In genomic region chr17:42676424-42677011, GRCh38 we compare ENCODE assay signal across 8 cellular contexts. TPM values are rescaled to one million over a fixed set of nuclear protein-coding genes. Genes with fewer than 3 reads are reported as not detected.
DNase-seq lines count a peak whose midpoint lies in the region; ATAC-seq and TF ChIP-seq lines count a peak whose summit lies in the region.

PLEKHH3 (minus strand) TSS chr17:42676994; CDS start chr17:42676563, 431 bp downstream.

- peak; percentile 3; the same call in 1 of the 2 replicates for ATAC-seq in Panc1

- peak within 1 kb of the TSS; percentile 88 for H3K4me3 Mint-ChIP-seq in activated naive CD4-positive, alpha-beta T cell treated with anti-CD3 and anti-CD28 coated beads for 36 hours

- DNase-seq in activated naive CD4-positive, alpha-beta T cell treated with anti-CD3 and anti-CD28 coated beads for 36 hours = peak; percentile 27
- no peak for DNase-seq in activated naive CD4-positive, alpha-beta T cell treated with anti-CD3 and anti-CD28 coated beads, Interleukin-2, amount 50 U/mL, for 16 hours
- DNase-seq in Panc1 (ENCODE audit: low read depth, low spot score) = no peak
- DNase-seq in mucosa of gallbladder (ENCODE audit: low spot score) = no peak
- DNase-seq in vagina (ENCODE audit: extremely low spot score in 2 of 2) = no peak
- no peak for DNase-seq in stimulated activated CD4-positive, alpha-beta T cell treated with anti-CD3 and anti-CD28 coated beads, Interleukin-2, amount 100 ng/mL, for 48 hours
- no peak for DNase-seq in activated CD4-positive, alpha-beta T cell treated with anti-CD3 and anti-CD28 coated beads for 48 hours

- H3K27me3 ChIP-seq in Panc1 (ENCODE audit: control insufficient read depth, insufficient read depth, low read length) = no peaks in the 10 kb centered on the region
- H3K27me3 ChIP-seq in duodenal mucosa (ENCODE audit: control insufficient read depth in 1 of 2, insufficient read depth in 2 of 2, low read length in 2 of 2) = peaks cover 3 to 4% of the 10 kb centered on the region in 2 donors
- H3K27me3 ChIP-seq in vagina = no peaks in the 10 kb centered on the region

- H3K27ac Mint-ChIP-seq in activated naive CD4-positive, alpha-beta T cell treated with anti-CD3 and anti-CD28 coated beads for 36 hours = peak within 1 kb of the TSS; percentile 41

- H3K9me3 ChIP-seq in Panc1 (ENCODE audit: control insufficient read depth, insufficient read depth, low read depth, low read length) = no peaks in the 10 kb centered on the region
- no peaks in the 10 kb centered on the region for H3K9me3 ChIP-seq in duodenal mucosa (ENCODE audit: control insufficient read depth in 1 of 2, low read length in 2 of 2)
- H3K9me3 ChIP-seq in vagina = no peaks in the 10 kb centered on the region

- TF ChIP-seq CTCF in Panc1 (IDR thresholded peaks at IDR 0.05) (no peak), vagina (IDR thresholded peaks at IDR 0.05) (no peak)

- in situ Hi-C loops in Panc1 (cut with HindIII; ENCODE audit: low pct_unique_long_range_greater_than_20kb, low sequenced_read_pairs) = no loop called here

- H3K27ac ChIP-seq in Panc1 (ENCODE audit: low read length) = peak within 1 kb of the TSS; percentile 86
- H3K27ac ChIP-seq in duodenal mucosa (ENCODE audit: low read depth, low read length) = peak within 1 kb of the TSS; percentile 94
- peak within 1 kb of the TSS; percentile 98 for H3K27ac ChIP-seq in vagina

- peaks cover 46% of the 10 kb centered on the region for H3K27me3 Mint-ChIP-seq in activated naive CD4-positive, alpha-beta T cell treated with anti-CD3 and anti-CD28 coated beads for 36 hours (ENCODE audit: low read depth)

- peak in 1 of 2 donors; percentile 90 for TF ChIP-seq POLR2A in vagina (IDR thresholded peaks at IDR 0.05)

- intact Hi-C loops in activated naive CD4-positive, alpha-beta T cell treated with anti-CD3 and anti-CD28 coated beads for 36 hours (cut with micrococcal nuclease) = loop anchor here (5.0 to 10.0 kb wide), 5 partner anchors 144 to 564 kb away; partner anchors contain the start of genes CAVIN1 and DHX58
- intact Hi-C loops in Panc1 (cut with micrococcal nuclease; ENCODE audit: unreplicated experiment) (loop anchor here (5.0 kb wide), 1 partner anchor 99 kb away; the partner anchor contains the start of gene PSMC3IP), vagina (cut with DNase I) (no loop called here)

- H3K36me3 ChIP-seq in Panc1 (ENCODE audit: control insufficient read depth, insufficient read depth, low read length) (no peaks in the 10 kb centered on the region; the same call in 1 of the 2 replicates), duodenal mucosa (ENCODE audit: control insufficient read depth in 1 of 2, insufficient read depth in 2 of 2, low read length in 2 of 2) (peaks cover 0 to 10% of the 10 kb centered on the region in 2 donors), vagina (peaks cover 0 to 19% of the 10 kb centered on the region in 2 donors)

- no peaks in the 10 kb centered on the region for H3K36me3 Mint-ChIP-seq in activated naive CD4-positive, alpha-beta T cell treated with anti-CD3 and anti-CD28 coated beads for 36 hours (ENCODE audit: low read depth)

- H3K4me3 ChIP-seq in Panc1 (ENCODE audit: low read depth in 2 of 2, low read length in 2 of 2) (peak within 1 kb of the TSS; percentile 85 to 95), duodenal mucosa (ENCODE audit: low read depth in 1 of 2, low read length in 2 of 2) (peak within 1 kb of the TSS; percentile 80), vagina (peak within 1 kb of the TSS; percentile 86 to 92)

- no TSS peak for BruUV-seq in Panc1 (replicated peaks; lab: Mats Ljungman, UMichigan)

- CTCF ChIA-PET in activated naive CD4-positive, alpha-beta T cell treated with anti-CD3 and anti-CD28 coated beads for 36 hours (lab: Charles Lee) = interaction anchor here (0.7 to 2.2 kb wide), 4 partner anchors 17 to 141 kb away, joined by 4 to 9 read pairs (median 6); partner anchors contain the start of genes NAGLU and TUBG2
- CTCF ChIA-PET in Panc1 (lab: Charles Lee) = no interaction called here

- peak within 1 kb of the TSS; percentile 78 to 91 for H3K9ac ChIP-seq in duodenal mucosa (ENCODE audit: low read depth in 1 of 2, low read length in 2 of 2)

- H3K4me1 Mint-ChIP-seq in activated naive CD4-positive, alpha-beta T cell treated with anti-CD3 and anti-CD28 coated beads for 36 hours (ENCODE audit: low read depth) = peaks cover 47% of the 10 kb centered on the region

- H3K9me3 Mint-ChIP-seq in activated naive CD4-positive, alpha-beta T cell treated with anti-CD3 and anti-CD28 coated beads for 36 hours = no peaks in the 10 kb centered on the region

- H3K4me1 ChIP-seq in Panc1 (ENCODE audit: control insufficient read depth, insufficient read depth, low read length) = peaks cover 18% of the 10 kb centered on the region
- H3K4me1 ChIP-seq in duodenal mucosa (ENCODE audit: control insufficient read depth in 1 of 2, insufficient read depth in 2 of 2, low read length in 2 of 2) = peaks cover 51 to 63% of the 10 kb centered on the region in 2 donors
- peaks cover 81% of the 10 kb centered on the region for H3K4me1 ChIP-seq in vagina

- POLR2A ChIA-PET in Panc1 (lab: Charles Lee) = interaction anchor here (0.5 to 0.7 kb wide), 2 partner anchors 8 to 51 kb away, joined by 3 to 6 read pairs; no protein-coding TSS in a partner anchor

RNA-seq across cellular contexts. Expression of gene PLEKHH3, which starts in this region (rescaled TPM):
- under 1 TPM; 0.62 to 0.77 TPM for total RNA-seq in activated naive CD4-positive, alpha-beta T cell treated with anti-CD3 and anti-CD28 coated beads for 36 hours
- total RNA-seq in Panc1 (2021; ENCODE audit: unreplicated experiment) (32.2 TPM), mucosa of gallbladder (36.1 TPM), vagina (44.9 TPM)
- polyA plus RNA-seq in Panc1 (2012; ENCODE audit: insufficient read length) = 37.4 TPM

Comparison
In these comparisons a context has a peak if more than half of its experiments do, and no peak if none do; other contexts are left out.
1. RNA of gene PLEKHH3 (total RNA-seq): 44.9 TPM in vagina (single experiment), 36.1 TPM in mucosa of gallbladder (single experiment) and 32.2 TPM in Panc1 (single experiment); 0.62 to 0.77 TPM in activated naive CD4-positive, alpha-beta T cell treated with anti-CD3 and anti-CD28 coated beads for 36 hours; every median in the first group is over 10 times any median in the second.
2. Peak in DNase-seq in activated naive CD4-positive, alpha-beta T cell treated with anti-CD3 and anti-CD28 coated beads for 36 hours; RNA of the gene not detected or under 1 TPM.
3. Peak in every context shown above with its lines, with median percentiles within 50 percentile points of each other: H3K27ac ChIP-seq and H3K4me3 ChIP-seq.